Comparison of ENCODE assay signal across 24 cellular contexts in genomic region chr1:209871006-209871405, GRCh38. TPM values are rescaled to one million over a fixed set of nuclear protein-coding genes. Genes with fewer than 3 reads are reported as not detected.
DNase-seq lines count a peak whose midpoint lies in the region; ATAC-seq, FAIRE-seq and TF ChIP-seq lines count a peak whose summit lies in the region.
"Had no signal": no experiment of that assay in that cellular context is flagged by ENCODE, and none has a peak within 500 bp of the region (broad histone marks: within the 10 kb centered on the region; RNA-seq: fewer than 3 reads in every experiment).

No MANE protein-coding gene starts in this region.

- H3K4me3 ChIP-seq in SK-N-SH (ENCODE audit: low read depth in 2 of 2, low read length in 1 of 2) (no peak overlapping the region), retinal pigment epithelial cell (ENCODE audit: low read length) (no peak overlapping the region), right atrium auricular region (no peak overlapping the region)
- H3K4me3 ChIP-seq: BLaER1, HAP-1, PC-9 had no signal

- H3K27ac ChIP-seq in SK-N-SH (ENCODE audit: low read depth in 2 of 2, low read length in 1 of 2) (peak overlapping the region; percentile 79 to 82; a peak in 3 of 4 replicates), cingulate gyrus (ENCODE audit: low read depth, low read length) (peak overlapping the region; percentile 12), right atrium auricular region (no peak overlapping the region)
- H3K27ac ChIP-seq: BLaER1, PC-9, RWPE1 had no signal

- no peaks in the 10 kb centered on the region for H3K9me3 ChIP-seq in SK-N-SH
- no peaks in the 10 kb centered on the region for H3K9me3 ChIP-seq in right atrium auricular region
- H3K9me3 ChIP-seq: HAP-1 had no signal

- no peaks in the 10 kb centered on the region for H3K9me2 ChIP-seq in SK-N-SH

- ATAC-seq in GM18519 (IDR thresholded peaks at IDR 0.05; ENCODE audit: low FRiP score, unreplicated experiment) = no peak
- ATAC-seq in HG03280 (IDR thresholded peaks at IDR 0.05; ENCODE audit: unreplicated experiment) = no peak
- ATAC-seq: CD8-positive, alpha-beta T cell had no signal

- peak; percentile 93 for FAIRE-seq in D721Med (lab: Jason Lieb, UNC)
- FAIRE-seq: A204.1, GM12892, GM18507 had no signal

- peaks cover 40 to 41% of the 10 kb centered on the region in 2 experiments for H3K4me1 ChIP-seq in SK-N-SH (ENCODE audit: control insufficient read depth in 1 of 2, insufficient read depth in 2 of 2, low read depth in 1 of 2, low read length in 1 of 2)
- no peaks in the 10 kb centered on the region for H3K4me1 ChIP-seq in right atrium auricular region

- 71% methylated on average over 1 of the region's 1 CpG for WGBS in SK-N-SH (ENCODE audit: low lambda C conversion rate)

- no peak for TF ChIP-seq EP300 in SK-N-SH (IDR thresholded peaks at IDR 0.05; ENCODE audit: borderline replicate concordance in 1 of 2, low read depth in 1 of 2, low read length in 1 of 2)

- H3K79me2 ChIP-seq in SK-N-SH (ENCODE audit: insufficient read depth) = no peaks in the 10 kb centered on the region

- no peak for TF ChIP-seq RAD21 in SK-N-SH (IDR thresholded peaks at IDR 0.05; ENCODE audit: low read length)

- DNase-seq in D721Med (ENCODE audit: insufficient read length, low spot score) (no peak), SK-N-SH (no peak), retinal pigment epithelial cell (ENCODE audit: low read depth) (peak; percentile 94), right atrium auricular region (ENCODE audit: low spot score) (no peak)
- no peak for DNase-seq in activated CD8-positive, alpha-beta memory T cell treated with anti-CD3 and anti-CD28 coated beads, Interleukin-2, amount 50 U/mL, for 4 hours
- DNase-seq: Calu3; CD8-positive, alpha-beta T cell; DMS53; EL; NCI-H1105 treated with DMSO at 0.1 percent for 48 hours; NCI-H1694; NCI-H2081 treated with DMSO at 0.1 percent for 48 hours; NCI-H774; PC-9; SIG-M5 had no signal

- CTCF ChIA-PET in SK-N-SH (lab: Yijun Ruan, JAX) = interaction anchor here (0.7 to 19.7 kb wide), 6 partner anchors 11 to 440 kb away, joined by 3 to 317 read pairs (median 6); no protein-coding TSS in a partner anchor

- no peak overlapping the region for H3K9ac ChIP-seq in SK-N-SH
- H3K9ac ChIP-seq: BLaER1 had no signal

- POLR2A ChIA-PET in SK-N-SH (lab: Yijun Ruan, JAX) = no interaction called here

- H3K4me2 ChIP-seq in SK-N-SH = peak overlapping the region; percentile 64; the same call in 1 of the 2 replicates
- H3K4me2 ChIP-seq: BLaER1, PC-9 had no signal

- no peaks in the 10 kb centered on the region for H3K27me3 ChIP-seq in SK-N-SH (ENCODE audit: insufficient read depth)
- H3K27me3 ChIP-seq in right atrium auricular region = no peaks in the 10 kb centered on the region
- H3K27me3 ChIP-seq: BLaER1 had no signal

- H3K36me3 ChIP-seq in SK-N-SH (replicated peaks in 1 of 2; ENCODE audit: control insufficient read depth in 1 of 2, insufficient read depth in 2 of 2, low read length in 1 of 2) (no peaks in the 10 kb centered on the region), right atrium auricular region (no peaks in the 10 kb centered on the region)
- H3K36me3 ChIP-seq: BLaER1, HAP-1 had no signal

- no peak overlapping the region for H2AFZ ChIP-seq in SK-N-SH (ENCODE audit: low read depth)
- H2AFZ ChIP-seq: PC-9 had no signal

- no peak for TF ChIP-seq CTCF in D721Med (IDR thresholded peaks at IDR 0.05; ENCODE audit: insufficient read depth, missing control alignments)
- no peak for TF ChIP-seq CTCF in SK-N-SH (IDR thresholded peaks at IDR 0.05)
- no peak for TF ChIP-seq CTCF in retinal pigment epithelial cell (conservative IDR thresholded peaks at IDR 0.05; ENCODE audit: low read depth, low read length)
- no peak for TF ChIP-seq CTCF in right atrium auricular region (IDR thresholded peaks at IDR 0.05)

- H4K20me1 ChIP-seq in SK-N-SH (ENCODE audit: insufficient read depth) = no peaks in the 10 kb centered on the region
- H4K20me1 ChIP-seq: BLaER1 had no signal

- peaks cover 39% of the 10 kb centered on the region for H3F3A ChIP-seq in SK-N-SH (replicated peaks; ENCODE audit: insufficient read depth)

TF ChIP-seq in SK-N-SH, 30 proteins besides CTCF, POLR2A, EP300 and RAD21:
- TF ChIP-seq GABPA (IDR thresholded peaks at IDR 0.05; ENCODE audit: low read depth) (no peak), IRF3 (IDR thresholded peaks at IDR 0.05; ENCODE audit: low read depth, low read length) (no peak), RCOR1 (IDR thresholded peaks at IDR 0.05; ENCODE audit: low read length) (peak; percentile 7; the same call in 1 of the 2 replicates)

RNA-seq across cellular contexts. Expression of gene UTP25, which starts 43.2 kb away (rescaled TPM):
- polyA plus RNA-seq in SK-N-SH (2012; rRNA removed) = 6.3 and 9.3 TPM in 2 replicates
- 6.3 and 7.1 TPM in 2 replicates for polyA plus RNA-seq in SK-N-SH (2012; cell fraction: cytosol; rRNA removed)
- polyA plus RNA-seq in SK-N-SH (2012; cell fraction: nucleus; rRNA removed) = 8.9 and 16.0 TPM in 2 replicates
- 1 to 10 TPM; 2.8 to 3.9 TPM for total RNA-seq in right atrium auricular region

Comparison
In these comparisons a context has a peak if more than half of its experiments do, and no peak if none do; other contexts are left out.
1. H3K27ac ChIP-seq: peak in SK-N-SH (2 of 2) and cingulate gyrus (single experiment); none in right atrium auricular region (0 of 2).